Comparison of ENCODE assay signal across 9 cellular contexts in the genomic region with DNA sequence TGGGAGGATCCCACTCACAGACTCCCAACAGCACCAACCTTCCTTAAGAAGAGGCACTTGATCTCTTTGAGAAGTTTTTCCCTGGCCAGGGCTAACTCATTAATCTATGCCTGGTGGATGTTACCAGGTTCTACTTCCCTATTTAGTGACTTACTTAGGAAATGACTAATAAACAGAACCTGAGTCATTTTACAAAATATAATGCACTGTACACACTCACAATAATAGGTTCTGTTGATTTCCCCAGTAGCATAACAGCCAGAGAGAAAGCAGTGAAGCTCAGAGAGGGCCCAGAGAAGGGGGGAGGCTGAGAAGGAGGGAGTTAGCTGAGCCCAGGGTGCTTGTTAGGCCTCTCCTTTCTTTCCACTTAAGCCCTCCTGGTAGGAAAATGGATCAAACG. TPM values are rescaled to one million over a fixed set of nuclear protein-coding genes. Genes with fewer than 3 reads are reported as not detected.
A peak's percentile ranks its signal among the peaks of the same experiment; 100 is the strongest.
DNase-seq lines count a peak whose midpoint lies in the region; ATAC-seq and TF ChIP-seq lines count a peak whose summit lies in the region.
"Had no signal": no experiment of that assay in that cellular context is flagged by ENCODE, and none has a peak within 500 bp of the region (broad histone marks: within the 10 kb centered on the region; RNA-seq: fewer than 3 reads in every experiment).

No MANE protein-coding gene starts in this region.

- no peaks in the 10 kb centered on the region for H3K9me3 Mint-ChIP-seq in stimulated activated naive B cell treated with anti-CD40 and anti-IgM and Interleukin-4, amounts not matched to agents 10 μg/mL and 1 μg/mL and 100 μg/mL, for 72 hours

- 49 to 89% (median 79%) methylated on average over 1 of the region's 1 CpG for WGBS in heart left ventricle, 4 donors

- H3K36me3 Mint-ChIP-seq in stimulated activated naive B cell treated with anti-CD40 and anti-IgM and Interleukin-4, amounts not matched to agents 10 μg/mL and 1 μg/mL and 100 μg/mL, for 72 hours = peaks cover 0 to 3% of the 10 kb centered on the region in 2 donors

- no peak overlapping the region for H3K4me3 ChIP-seq in heart left ventricle

- H3K27ac Mint-ChIP-seq in stimulated activated naive B cell treated with anti-CD40 and anti-IgM and Interleukin-4, amounts not matched to agents 10 μg/mL and 1 μg/mL and 100 μg/mL, for 72 hours = no peak overlapping the region

- H3K27ac ChIP-seq in heart left ventricle (peak overlapping the region in 1 of 12 donors; percentile 20), caudate nucleus (ENCODE audit: low read depth, low read length) (no peak overlapping the region)

- intact Hi-C loops in heart left ventricle (cut with DNase I) = no loop called here
- intact Hi-C loops in cardiac septum (cut with DNase I) = no loop called here

- no peaks in the 10 kb centered on the region for H3K9me3 ChIP-seq in heart left ventricle

- DNase-seq in heart left ventricle (no peak), cardiac septum (ENCODE audit: low spot score) (no peak), RPMI8226 (peak; percentile 38), hepatic stellate cell (ENCODE audit: low spot score) (no peak), caudate nucleus (lab: John Stamatoyannopoulos, UW) (no peak), T1000 (lab: John Stamatoyannopoulos, UW) (no peak)
- peak; percentile 23 for DNase-seq in stimulated activated naive B cell treated with anti-CD40 and anti-IgM and Interleukin-4, amounts not matched to agents 10 μg/mL and 1 μg/mL and 100 μg/mL, for 72 hours
- DNase-seq: left cardiac atrium had no signal

- peaks cover 3 to 8% of the 10 kb centered on the region in 2 donors for H3K4me1 Mint-ChIP-seq in stimulated activated naive B cell treated with anti-CD40 and anti-IgM and Interleukin-4, amounts not matched to agents 10 μg/mL and 1 μg/mL and 100 μg/mL, for 72 hours

- peaks cover 8 to 14% of the 10 kb centered on the region in 2 donors for H3K27me3 Mint-ChIP-seq in stimulated activated naive B cell treated with anti-CD40 and anti-IgM and Interleukin-4, amounts not matched to agents 10 μg/mL and 1 μg/mL and 100 μg/mL, for 72 hours

- no peak for TF ChIP-seq CTCF in heart left ventricle (IDR thresholded peaks at IDR 0.05)

- ATAC-seq in heart left ventricle = peak in 3 of 4 donors; percentile 30 to 52 (median 41)
- ATAC-seq in HG03045 (IDR thresholded peaks at IDR 0.05; ENCODE audit: unreplicated experiment) = peak; percentile 88
- peak; percentile 99 to 100 for ATAC-seq in stimulated activated naive B cell treated with anti-CD40 and anti-IgM and Interleukin-4, amounts not matched to agents 10 μg/mL and 1 μg/mL and 100 μg/mL, for 72 hours (replicated peaks)

- no peak for TF ChIP-seq POLR2A in heart left ventricle (IDR thresholded peaks at IDR 0.05)

- peaks cover 0 to 38% (median 21%) of the 10 kb centered on the region in 12 donors for H3K4me1 ChIP-seq in heart left ventricle

- no peaks in the 10 kb centered on the region for H3K36me3 ChIP-seq in heart left ventricle

- H3K27me3 ChIP-seq in heart left ventricle = no peaks in the 10 kb centered on the region

- H3K4me3 Mint-ChIP-seq in stimulated activated naive B cell treated with anti-CD40 and anti-IgM and Interleukin-4, amounts not matched to agents 10 μg/mL and 1 μg/mL and 100 μg/mL, for 72 hours = no peak overlapping the region

RNA-seq across cellular contexts. Expression of a gene that starts 27.1 kb away (rescaled TPM):
- total RNA-seq in heart left ventricle (100 to 1,000 TPM in 4 of 9 donors, 10 to 100 TPM in 5; 48.4 to 195 (median 82.4) TPM), cardiac septum (123 TPM)
- 10 to 100 TPM; 28.9 to 84.1 TPM for polyA plus RNA-seq in heart left ventricle

Comparison
In these comparisons a context has a peak if more than half of its experiments do, and no peak if none do; other contexts are left out.
1. ATAC-seq: peak in every context shown above with its lines; median percentile 100 in stimulated activated naive B cell treated with anti-CD40 and anti-IgM and Interleukin-4, amounts not matched to agents 10 μg/mL and 1 μg/mL and 100 μg/mL, for 72 hours; 88 in HG03045; 41 in heart left ventricle.
2. DNase-seq: peak in RPMI8226 (single experiment) and stimulated activated naive B cell treated with anti-CD40 and anti-IgM and Interleukin-4, amounts not matched to agents 10 μg/mL and 1 μg/mL and 100 μg/mL, for 72 hours (single experiment); none in heart left ventricle (0 of 5), cardiac septum (single experiment), hepatic stellate cell (single experiment), caudate nucleus (0 of 61) and T1000 (single experiment).